ENCODE assay signal across 1 cellular context in genomic region chr19:49712397-49712859, GRCh38.
TF ChIP-seq lines count a peak whose summit lies in the region.

No MANE protein-coding gene starts in this region.

TF ChIP-seq in IMR-90, 13 proteins besides CTCF, POLR2A, EP300 and RAD21:
- TF ChIP-seq RCOR1 (IDR thresholded peaks at IDR 0.05; ENCODE audit: insufficient replicate concordance, low read length) (no peak), CHD1 (IDR thresholded peaks at IDR 0.05; ENCODE audit: low read depth, low read length) (no peak), USF2 (IDR thresholded peaks at IDR 0.05; ENCODE audit: low read depth, low read length) (no peak), BHLHE40 (IDR thresholded peaks at IDR 0.05; ENCODE audit: low read depth, low read length) (no peak), ELK1 (IDR thresholded peaks at IDR 0.05; ENCODE audit: borderline replicate concordance, low read depth, low read length) (no peak), MAFK (IDR thresholded peaks at IDR 0.05; ENCODE audit: low read depth, low read length) (no peak), FOS (IDR thresholded peaks at IDR 0.05; ENCODE audit: low read depth, low read length) (no peak), NFE2L2 (IDR thresholded peaks at IDR 0.05; ENCODE audit: low read depth, low read length) (no peak), CEBPB (IDR thresholded peaks at IDR 0.05; ENCODE audit: low read depth, low read length) (no peak), MXI1 (IDR thresholded peaks at IDR 0.05; ENCODE audit: borderline replicate concordance, low read depth, low read length) (no peak), SMC3 (IDR thresholded peaks at IDR 0.05; ENCODE audit: low read depth, low read length) (no peak), RFX5 (IDR thresholded peaks at IDR 0.05; ENCODE audit: low read depth, low read length) (no peak), MAZ (IDR thresholded peaks at IDR 0.05; ENCODE audit: borderline replicate concordance, low read depth, low read length) (no peak)
